ENCODE assay signal across 20 cellular contexts in the genomic region with DNA sequence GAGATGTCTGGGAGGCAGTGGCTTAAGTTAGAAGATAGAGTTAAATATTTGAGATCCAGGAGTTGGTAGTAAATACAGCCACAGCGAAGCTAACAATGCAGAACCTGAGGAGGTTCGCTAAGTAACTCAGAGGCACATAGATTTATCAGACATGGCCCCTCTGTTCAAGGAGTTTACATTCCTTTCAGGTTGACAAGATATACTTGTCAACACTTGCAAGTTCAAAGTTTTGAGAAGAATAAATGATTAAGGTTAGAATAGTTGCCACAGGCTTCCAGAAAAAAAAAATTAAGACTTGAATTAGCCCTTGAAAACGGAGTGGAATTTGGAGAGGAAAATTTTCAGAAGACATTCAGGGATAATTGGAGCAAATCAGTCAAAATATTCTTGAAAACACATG.
DNase-seq lines count a peak whose midpoint lies in the region; ATAC-seq and TF ChIP-seq lines count a peak whose summit lies in the region.
"Had no signal": no experiment of that assay in that cellular context is flagged by ENCODE, and none has a peak within 500 bp of the region (broad histone marks: within the 10 kb centered on the region; RNA-seq: fewer than 3 reads in every experiment).

No MANE protein-coding gene starts in this region.

- peaks cover 22% of the 10 kb centered on the region for H3K4me1 Mint-ChIP-seq in nephron progenitor cell

- H3K36me3 Mint-ChIP-seq in nephron progenitor cell (ENCODE audit: low read depth), result no peaks in the 10 kb centered on the region

- no peaks in the 10 kb centered on the region for H3K9me3 Mint-ChIP-seq in nephron progenitor cell

- DNase-seq in SJSA1 (ENCODE audit: low read depth in 1 of 2, low spot score in 2 of 2) (no peak), epithelial cell of prostate (ENCODE audit: low read depth, low spot score) (no peak), nephron progenitor cell (no peak), DMS 273 (lab: John Stamatoyannopoulos, UW; ENCODE audit: unreplicated experiment) (no peak)
- no peak for DNase-seq in activated effector memory CD4-positive, alpha-beta T cell treated with anti-CD3 and anti-CD28 coated beads, Interleukin-2, amount 50 U/mL, for 16 hours
- no peak for DNase-seq in central memory CD4-positive, alpha-beta T cell
- DNase-seq: DMS79, H7, KBM-7, NCI-H1105 treated with DMSO at 0.1 percent for 48 hours, NCI-H187, NCI-H2107, NCI-H510A treated with DMSO at 0.1 percent for 48 hours, NCI-H774, OCI-M1, SHP77 treated with DMSO at 0.1 percent for 48 hours had no signal

- no peak overlapping the region for H3K4me3 Mint-ChIP-seq in nephron progenitor cell

- no peak for ATAC-seq in HG03354 (IDR thresholded peaks at IDR 0.05; ENCODE audit: poor library complexity, severe bottlenecking, unreplicated experiment)
- ATAC-seq: HepG2 had no signal

- TF ChIP-seq CTCF in nephron progenitor cell (IDR thresholded peaks at IDR 0.05), result no peak

- no peak overlapping the region for H3K4me3 ChIP-seq in ACC112 (ENCODE audit: low read depth, low read length)
- no peak overlapping the region for H3K4me3 ChIP-seq in SJSA1

- H3K27me3 ChIP-seq in ACC112 (ENCODE audit: insufficient read depth, low read length), result no peaks in the 10 kb centered on the region
- H3K27me3 ChIP-seq in SJSA1 (replicated peaks), result no peaks in the 10 kb centered on the region

- H3K9me3 ChIP-seq in SJSA1 (replicated peaks), result no peaks in the 10 kb centered on the region

- H3K4me1 ChIP-seq in ACC112 (ENCODE audit: control insufficient read depth, insufficient read depth, low read length, unreplicated experiment) (peaks cover 15% of the 10 kb centered on the region), SJSA1 (replicated peaks) (peaks cover 29% of the 10 kb centered on the region)

- H3K79me2 ChIP-seq in ACC112 (ENCODE audit: control insufficient read depth, insufficient read depth, low read length, unreplicated experiment), result no peaks in the 10 kb centered on the region

- peak overlapping the region; percentile 34 for H2AFZ ChIP-seq in ACC112 (ENCODE audit: low read length, unreplicated experiment)

- H3K36me3 ChIP-seq in ACC112 (ENCODE audit: insufficient read depth, low read length) (no peaks in the 10 kb centered on the region), SJSA1 (no peaks in the 10 kb centered on the region)

- H3K27ac ChIP-seq in ACC112 (ENCODE audit: low read depth, low read length) (peak overlapping the region; percentile 78), SJSA1 (peak overlapping the region; percentile 58), epithelial cell of prostate (peak overlapping the region; percentile 43)
- H3K27ac ChIP-seq: C4-2B had no signal

- no peaks in the 10 kb centered on the region for H3K27me3 Mint-ChIP-seq in nephron progenitor cell (ENCODE audit: low read depth, poor library complexity)

- H3K27ac Mint-ChIP-seq in nephron progenitor cell, result peak overlapping the region; percentile 17
